9 cellular contexts compared by ENCODE assay signal in genomic region chr12:65758401-65758800, GRCh38.
"Had no signal": no experiment of that assay in that cellular context is flagged by ENCODE, and none has a peak within 500 bp of the region (broad histone marks: within the 10 kb centered on the region; RNA-seq: fewer than 3 reads in every experiment).

No MANE protein-coding gene starts in this region.

- H3K36me3 ChIP-seq: HAP-1 had no signal

- H3K4me3 ChIP-seq: GM23248, GM23338, HAP-1 had no signal

- DNase-seq: GM23248, H7, H9, HCEC 1CT, HFFc6 had no signal

- FAIRE-seq: H1, H54 had no signal
